In the genomic region with DNA sequence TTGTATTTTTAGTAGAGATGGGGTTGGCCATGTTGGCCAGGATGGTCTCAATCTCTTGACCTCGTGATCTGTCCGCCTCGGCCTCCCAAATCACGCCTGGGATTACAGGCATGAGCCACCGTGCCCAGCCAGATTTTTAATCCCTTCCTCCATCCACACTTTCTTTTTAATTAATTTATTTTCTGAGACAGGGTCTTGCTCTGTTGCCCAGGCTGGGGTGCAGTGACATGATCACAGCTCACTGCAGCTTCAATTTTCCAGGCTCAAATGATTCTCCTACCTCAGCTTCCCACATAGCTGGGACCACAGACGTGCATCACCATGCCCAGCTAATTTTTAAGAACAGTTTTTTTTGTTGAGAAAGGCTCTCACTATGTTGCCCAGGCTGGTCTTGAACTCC, we compare ENCODE assay signal across 1 cellular context.
TF ChIP-seq lines count a peak whose summit lies in the region.

No MANE protein-coding gene starts in this region.

TF ChIP-seq in K562, 482 proteins besides CTCF, POLR2A, EP300 and RAD21:
- TF ChIP-seq ZNF121 (CRISPR knock-in tag; conservative IDR thresholded peaks at IDR 0.05) (peak; percentile 89), CREB1 (IDR thresholded peaks at IDR 0.05) (no peak), CREB1 (CRISPR knock-in tag; IDR thresholded peaks at IDR 0.05) (no peak), RBM25 (IDR thresholded peaks at IDR 0.05; ENCODE audit: low read depth, low read length, severe bottlenecking) (peak; percentile 20), MCM2 (IDR thresholded peaks at IDR 0.05; ENCODE audit: low read depth) (no peak), RBM14 (IDR thresholded peaks at IDR 0.05; ENCODE audit: borderline replicate concordance, insufficient read depth, low read depth, low read length) (no peak), ASH1L (IDR thresholded peaks at IDR 0.05; ENCODE audit: borderline replicate concordance, low read depth, partially characterized antibody) (no peak), HDAC1 (IDR thresholded peaks at IDR 0.05) (no peak), SPI1 (IDR thresholded peaks at IDR 0.05; ENCODE audit: borderline replicate concordance, low read depth, low read length) (no peak)
- TF ChIP-seq, protein P1, sequence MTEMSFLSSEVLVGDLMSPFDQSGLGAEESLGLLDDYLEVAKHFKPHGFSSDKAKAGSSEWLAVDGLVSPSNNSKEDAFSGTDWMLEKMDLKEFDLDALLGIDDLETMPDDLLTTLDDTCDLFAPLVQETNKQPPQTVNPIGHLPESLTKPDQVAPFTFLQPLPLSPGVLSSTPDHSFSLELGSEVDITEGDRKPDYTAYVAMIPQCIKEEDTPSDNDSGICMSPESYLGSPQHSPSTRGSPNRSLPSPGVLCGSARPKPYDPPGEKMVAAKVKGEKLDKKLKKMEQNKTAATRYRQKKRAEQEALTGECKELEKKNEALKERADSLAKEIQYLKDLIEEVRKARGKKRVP (CRISPR knock-in tag; IDR thresholded peaks at IDR 0.05), result no peak
- TF ChIP-seq, protein P2, sequence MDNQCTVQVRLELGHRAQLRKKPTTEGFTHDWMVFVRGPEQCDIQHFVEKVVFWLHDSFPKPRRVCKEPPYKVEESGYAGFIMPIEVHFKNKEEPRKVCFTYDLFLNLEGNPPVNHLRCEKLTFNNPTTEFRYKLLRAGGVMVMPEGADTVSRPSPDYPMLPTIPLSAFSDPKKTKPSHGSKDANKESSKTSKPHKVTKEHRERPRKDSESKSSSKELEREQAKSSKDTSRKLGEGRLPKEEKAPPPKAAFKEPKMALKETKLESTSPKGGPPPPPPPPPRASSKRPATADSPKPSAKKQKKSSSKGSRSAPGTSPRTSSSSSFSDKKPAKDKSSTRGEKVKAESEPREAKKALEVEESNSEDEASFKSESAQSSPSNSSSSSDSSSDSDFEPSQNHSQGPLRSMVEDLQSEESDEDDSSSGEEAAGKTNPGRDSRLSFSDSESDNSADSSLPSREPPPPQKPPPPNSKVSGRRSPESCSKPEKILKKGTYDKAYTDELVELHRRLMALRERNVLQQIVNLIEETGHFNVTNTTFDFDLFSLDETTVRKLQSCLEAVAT (IDR thresholded peaks at IDR 0.05), result no peak
- TF ChIP-seq, protein P3, sequence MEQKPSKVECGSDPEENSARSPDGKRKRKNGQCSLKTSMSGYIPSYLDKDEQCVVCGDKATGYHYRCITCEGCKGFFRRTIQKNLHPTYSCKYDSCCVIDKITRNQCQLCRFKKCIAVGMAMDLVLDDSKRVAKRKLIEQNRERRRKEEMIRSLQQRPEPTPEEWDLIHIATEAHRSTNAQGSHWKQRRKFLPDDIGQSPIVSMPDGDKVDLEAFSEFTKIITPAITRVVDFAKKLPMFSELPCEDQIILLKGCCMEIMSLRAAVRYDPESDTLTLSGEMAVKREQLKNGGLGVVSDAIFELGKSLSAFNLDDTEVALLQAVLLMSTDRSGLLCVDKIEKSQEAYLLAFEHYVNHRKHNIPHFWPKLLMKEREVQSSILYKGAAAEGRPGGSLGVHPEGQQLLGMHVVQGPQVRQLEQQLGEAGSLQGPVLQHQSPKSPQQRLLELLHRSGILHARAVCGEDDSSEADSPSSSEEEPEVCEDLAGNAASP (IDR thresholded peaks at IDR 0.05), result no peak
TF ChIP-seq in K562: peak in this region for 2.
